24 cellular contexts compared by ENCODE assay signal in the genomic region with DNA sequence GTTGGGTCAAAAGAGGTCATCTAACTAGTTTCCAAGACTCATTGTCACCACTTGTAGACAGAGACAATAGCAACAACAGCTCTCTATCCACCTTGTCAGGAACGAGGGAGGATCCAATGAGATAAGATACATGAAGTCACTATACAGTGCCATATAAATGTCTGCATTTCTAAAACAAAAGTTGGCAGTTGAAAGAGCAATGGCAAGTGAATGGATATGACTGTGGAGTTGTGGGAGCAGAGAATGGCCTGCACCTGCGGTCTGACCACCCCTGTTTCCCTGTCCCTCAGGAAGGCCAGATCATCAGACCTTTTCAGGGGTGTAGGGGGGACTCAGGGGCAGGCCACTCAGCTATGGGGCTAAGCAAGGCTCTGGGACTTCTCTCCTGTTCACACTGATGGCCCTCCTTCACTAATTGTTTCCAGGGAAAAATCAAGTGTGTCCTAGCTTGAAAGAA.
"Had no signal": no experiment of that assay in that cellular context is flagged by ENCODE, and none has a peak within 500 bp of the region (broad histone marks: within the 10 kb centered on the region; RNA-seq: fewer than 3 reads in every experiment).

No MANE protein-coding gene starts in this region.

- H3K9me3 ChIP-seq: ascending aorta, ovary, sigmoid colon had no signal

- H3K4me3 Mint-ChIP-seq: activated CD4-positive, alpha-beta memory T cell treated with anti-CD3 and anti-CD28 coated beads, Interleukin-2, amount 10 ng/mL, durations not matched to agents 7 days and 5 days; activated CD4-positive, alpha-beta T cell treated with anti-CD3 and anti-CD28 coated beads, Interleukin-2, amount 10 ng/mL, durations not matched to agents 24 days and 14 days; activated naive CD4-positive, alpha-beta T cell treated with anti-CD3 and anti-CD28 coated beads, Interleukin-2, amount 10 ng/mL, durations not matched to agents 7 days and 5 days; activated naive CD8-positive, alpha-beta T cell treated with anti-CD3 and anti-CD28 coated beads, Interleukin-2, amount 10 ng/mL, durations not matched to agents 7 days and 5 days; activated T-cell treated with anti-CD3 and anti-CD28 coated beads, Interleukin-2, amount 50 U/mL, for 24 hours; dendritic cell treated with granulocyte-macrophage colony-stimulating factor and Interleukin-4, amounts not matched to agents 40 ng/mL and 50 ng/mL, for 4 days; naive thymus-derived CD4-positive, alpha-beta T cell; stimulated activated effector memory CD8-positive, alpha-beta T cell treated with anti-CD3 and anti-CD28 coated beads, Interleukin-12 subunit alpha, Interleukin-12 subunit beta, amount 100 ng/mL, for 72 hours; stimulated activated naive CD8-positive, alpha-beta T cell treated with anti-CD3 and anti-CD28 coated beads, Interleukin-15, Interleukin-2, amounts not matched to agents 100 ng/mL and 50 ng/mL, for 24 hours had no signal

- H3K36me3 Mint-ChIP-seq: activated naive CD4-positive, alpha-beta T cell treated with anti-CD3 and anti-CD28 coated beads, Interleukin-2, amount 10 ng/mL, durations not matched to agents 7 days and 5 days; activated naive CD8-positive, alpha-beta T cell treated with anti-CD3 and anti-CD28 coated beads, Interleukin-2, amount 10 ng/mL, durations not matched to agents 7 days and 5 days; naive thymus-derived CD4-positive, alpha-beta T cell; stimulated activated effector memory CD8-positive, alpha-beta T cell treated with anti-CD3 and anti-CD28 coated beads, Interleukin-12 subunit alpha, Interleukin-12 subunit beta, amount 100 ng/mL, for 72 hours had no signal

- DNase-seq: activated CD4-positive, alpha-beta memory T cell treated with anti-CD3 and anti-CD28 coated beads, Interleukin-2, amount 10 ng/mL, durations not matched to agents 7 days and 5 days; activated CD4-positive, alpha-beta T cell treated with anti-CD3 and anti-CD28 coated beads, Interleukin-2, amount 10 ng/mL, durations not matched to agents 24 days and 14 days; activated CD4-positive, CD25-positive, alpha-beta regulatory T cell treated with anti-CD3 and anti-CD28 coated beads, Interleukin-2, amount 50 U/mL, for 72 hours; activated CD8-positive, alpha-beta memory T cell treated with anti-CD3 and anti-CD28 coated beads, Interleukin-2, amount 50 U/mL, for 48 hours; activated gamma-delta T cell; activated naive CD4-positive, alpha-beta T cell treated with anti-CD3 and anti-CD28 coated beads, Interleukin-2, amount 10 ng/mL, durations not matched to agents 7 days and 5 days; activated naive CD8-positive, alpha-beta T cell treated with anti-CD3 and anti-CD28 coated beads, Interleukin-2, amount 10 ng/mL, durations not matched to agents 7 days and 5 days; activated T-cell treated with anti-CD3 and anti-CD28 coated beads, Interleukin-2, amount 50 U/mL, for 24 hours; central memory CD4-positive, alpha-beta T cell; left colon; midbrain; naive thymus-derived CD4-positive, alpha-beta T cell; ovary; sigmoid colon; small intestine; stimulated activated CD4-positive, alpha-beta T cell treated with anti-CD3 and anti-CD28 coated beads, Interleukin-4, amount 100 ng/mL, for 24 hours; T-helper 2 cell had no signal

- H3K36me3 ChIP-seq: ascending aorta, ovary, sigmoid colon had no signal

- H3K4me1 Mint-ChIP-seq: activated CD4-positive, alpha-beta memory T cell treated with anti-CD3 and anti-CD28 coated beads, Interleukin-2, amount 10 ng/mL, durations not matched to agents 7 days and 5 days; activated CD4-positive, alpha-beta T cell treated with anti-CD3 and anti-CD28 coated beads, Interleukin-2, amount 10 ng/mL, durations not matched to agents 24 days and 14 days; activated naive CD4-positive, alpha-beta T cell treated with anti-CD3 and anti-CD28 coated beads, Interleukin-2, amount 10 ng/mL, durations not matched to agents 7 days and 5 days; activated naive CD8-positive, alpha-beta T cell treated with anti-CD3 and anti-CD28 coated beads, Interleukin-2, amount 10 ng/mL, durations not matched to agents 7 days and 5 days; naive thymus-derived CD4-positive, alpha-beta T cell; stimulated activated effector memory CD8-positive, alpha-beta T cell treated with anti-CD3 and anti-CD28 coated beads, Interleukin-12 subunit alpha, Interleukin-12 subunit beta, amount 100 ng/mL, for 72 hours had no signal

- H3K4me1 ChIP-seq: ascending aorta had no signal

- H3K9me3 Mint-ChIP-seq: activated CD4-positive, alpha-beta memory T cell treated with anti-CD3 and anti-CD28 coated beads, Interleukin-2, amount 10 ng/mL, durations not matched to agents 7 days and 5 days; activated CD4-positive, alpha-beta T cell treated with anti-CD3 and anti-CD28 coated beads, Interleukin-2, amount 10 ng/mL, durations not matched to agents 24 days and 14 days; activated naive CD4-positive, alpha-beta T cell treated with anti-CD3 and anti-CD28 coated beads, Interleukin-2, amount 10 ng/mL, durations not matched to agents 7 days and 5 days; activated naive CD8-positive, alpha-beta T cell treated with anti-CD3 and anti-CD28 coated beads, Interleukin-2, amount 10 ng/mL, durations not matched to agents 7 days and 5 days; activated T-cell treated with anti-CD3 and anti-CD28 coated beads, Interleukin-2, amount 50 U/mL, for 24 hours; dendritic cell treated with granulocyte-macrophage colony-stimulating factor and Interleukin-4, amounts not matched to agents 40 ng/mL and 50 ng/mL, for 4 days; stimulated activated effector memory CD8-positive, alpha-beta T cell treated with anti-CD3 and anti-CD28 coated beads, Interleukin-12 subunit alpha, Interleukin-12 subunit beta, amount 100 ng/mL, for 72 hours; stimulated activated naive CD8-positive, alpha-beta T cell treated with anti-CD3 and anti-CD28 coated beads, Interleukin-15, Interleukin-2, amounts not matched to agents 100 ng/mL and 50 ng/mL, for 24 hours had no signal

- H3K27ac Mint-ChIP-seq: activated CD4-positive, alpha-beta memory T cell treated with anti-CD3 and anti-CD28 coated beads, Interleukin-2, amount 10 ng/mL, durations not matched to agents 7 days and 5 days; activated CD4-positive, alpha-beta T cell treated with anti-CD3 and anti-CD28 coated beads, Interleukin-2, amount 10 ng/mL, durations not matched to agents 24 days and 14 days; activated naive CD4-positive, alpha-beta T cell treated with anti-CD3 and anti-CD28 coated beads, Interleukin-2, amount 10 ng/mL, durations not matched to agents 7 days and 5 days; activated naive CD8-positive, alpha-beta T cell treated with anti-CD3 and anti-CD28 coated beads, Interleukin-2, amount 10 ng/mL, durations not matched to agents 7 days and 5 days; activated T-cell treated with anti-CD3 and anti-CD28 coated beads, Interleukin-2, amount 50 U/mL, for 24 hours; dendritic cell treated with granulocyte-macrophage colony-stimulating factor and Interleukin-4, amounts not matched to agents 40 ng/mL and 50 ng/mL, for 4 days; naive thymus-derived CD4-positive, alpha-beta T cell; progenitor cell of endocrine pancreas; stimulated activated effector memory CD8-positive, alpha-beta T cell treated with anti-CD3 and anti-CD28 coated beads, Interleukin-12 subunit alpha, Interleukin-12 subunit beta, amount 100 ng/mL, for 72 hours; stimulated activated naive CD8-positive, alpha-beta T cell treated with anti-CD3 and anti-CD28 coated beads, Interleukin-15, Interleukin-2, amounts not matched to agents 100 ng/mL and 50 ng/mL, for 24 hours had no signal

- H3K27ac ChIP-seq: ascending aorta, ovary, sigmoid colon had no signal

- FAIRE-seq: frontal cortex, keratinocyte, small intestine had no signal

- H3K4me3 ChIP-seq: ascending aorta, ovary, sigmoid colon had no signal

- ATAC-seq: left colon; naive thymus-derived CD4-positive, alpha-beta T cell; stimulated activated effector memory CD8-positive, alpha-beta T cell treated with anti-CD3 and anti-CD28 coated beads, Interleukin-12 subunit alpha, Interleukin-12 subunit beta, amount 100 ng/mL, for 72 hours had no signal

- H3K27me3 ChIP-seq: ascending aorta, ovary, sigmoid colon had no signal
